Comparison of ENCODE assay signal across 1 cellular context in the genomic region with DNA sequence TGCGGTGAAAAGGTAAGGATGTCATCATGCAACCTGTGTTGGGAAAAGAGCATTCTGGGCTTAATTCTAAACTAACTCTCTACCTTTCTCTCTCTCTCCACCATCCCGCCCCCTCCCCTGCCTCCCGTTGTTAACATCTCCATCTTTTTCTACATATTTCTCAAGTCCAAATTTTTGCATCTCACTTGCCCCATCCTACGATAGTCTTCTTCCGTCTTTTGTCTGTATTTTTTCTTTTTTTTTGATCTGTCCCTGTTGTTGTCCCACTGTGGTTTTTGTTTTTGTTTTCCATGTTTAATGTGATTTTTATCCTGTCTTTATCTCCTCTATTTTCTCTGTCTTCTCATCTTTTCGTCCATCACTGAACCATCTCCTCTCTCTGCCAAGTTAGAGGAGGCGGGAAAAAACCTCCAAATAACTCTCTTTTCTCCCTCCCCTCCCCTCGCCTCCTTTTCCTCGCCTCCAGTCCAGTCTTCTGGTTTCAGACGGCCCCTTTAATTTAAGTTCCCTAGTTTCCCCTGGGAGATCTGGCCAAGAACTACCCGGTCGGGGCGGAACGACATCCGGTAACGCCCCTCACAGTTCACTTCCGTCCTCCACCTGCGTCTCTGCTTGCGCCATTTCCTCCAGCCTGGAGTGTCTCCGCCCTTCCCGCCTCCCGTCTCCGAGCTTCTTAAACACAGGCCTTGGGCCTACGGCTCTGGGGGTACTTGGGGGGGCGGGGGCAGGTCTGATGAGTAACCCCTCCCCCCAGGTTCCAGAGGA.
A peak's percentile ranks its signal among the peaks of the same experiment; 100 is the strongest.
TF ChIP-seq lines count a peak whose summit lies in the region.

A gene with protein sequence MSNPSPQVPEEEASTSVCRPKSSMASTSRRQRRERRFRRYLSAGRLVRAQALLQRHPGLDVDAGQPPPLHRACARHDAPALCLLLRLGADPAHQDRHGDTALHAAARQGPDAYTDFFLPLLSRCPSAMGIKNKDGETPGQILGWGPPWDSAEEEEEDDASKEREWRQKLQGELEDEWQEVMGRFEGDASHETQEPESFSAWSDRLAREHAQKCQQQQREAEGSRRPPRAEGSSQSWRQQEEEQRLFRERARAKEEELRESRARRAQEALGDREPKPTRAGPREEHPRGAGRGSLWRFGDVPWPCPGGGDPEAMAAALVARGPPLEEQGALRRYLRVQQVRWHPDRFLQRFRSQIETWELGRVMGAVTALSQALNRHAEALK (plus strand): TSS at position 647 of the 765 bp plus-strand sequence. CDS start 87 bp downstream, at position 734.

TF ChIP-seq in HepG2, 621 proteins besides CTCF, POLR2A, EP300 and RAD21 (continued from another document and continues in another):
- TF ChIP-seq, protein P1, sequence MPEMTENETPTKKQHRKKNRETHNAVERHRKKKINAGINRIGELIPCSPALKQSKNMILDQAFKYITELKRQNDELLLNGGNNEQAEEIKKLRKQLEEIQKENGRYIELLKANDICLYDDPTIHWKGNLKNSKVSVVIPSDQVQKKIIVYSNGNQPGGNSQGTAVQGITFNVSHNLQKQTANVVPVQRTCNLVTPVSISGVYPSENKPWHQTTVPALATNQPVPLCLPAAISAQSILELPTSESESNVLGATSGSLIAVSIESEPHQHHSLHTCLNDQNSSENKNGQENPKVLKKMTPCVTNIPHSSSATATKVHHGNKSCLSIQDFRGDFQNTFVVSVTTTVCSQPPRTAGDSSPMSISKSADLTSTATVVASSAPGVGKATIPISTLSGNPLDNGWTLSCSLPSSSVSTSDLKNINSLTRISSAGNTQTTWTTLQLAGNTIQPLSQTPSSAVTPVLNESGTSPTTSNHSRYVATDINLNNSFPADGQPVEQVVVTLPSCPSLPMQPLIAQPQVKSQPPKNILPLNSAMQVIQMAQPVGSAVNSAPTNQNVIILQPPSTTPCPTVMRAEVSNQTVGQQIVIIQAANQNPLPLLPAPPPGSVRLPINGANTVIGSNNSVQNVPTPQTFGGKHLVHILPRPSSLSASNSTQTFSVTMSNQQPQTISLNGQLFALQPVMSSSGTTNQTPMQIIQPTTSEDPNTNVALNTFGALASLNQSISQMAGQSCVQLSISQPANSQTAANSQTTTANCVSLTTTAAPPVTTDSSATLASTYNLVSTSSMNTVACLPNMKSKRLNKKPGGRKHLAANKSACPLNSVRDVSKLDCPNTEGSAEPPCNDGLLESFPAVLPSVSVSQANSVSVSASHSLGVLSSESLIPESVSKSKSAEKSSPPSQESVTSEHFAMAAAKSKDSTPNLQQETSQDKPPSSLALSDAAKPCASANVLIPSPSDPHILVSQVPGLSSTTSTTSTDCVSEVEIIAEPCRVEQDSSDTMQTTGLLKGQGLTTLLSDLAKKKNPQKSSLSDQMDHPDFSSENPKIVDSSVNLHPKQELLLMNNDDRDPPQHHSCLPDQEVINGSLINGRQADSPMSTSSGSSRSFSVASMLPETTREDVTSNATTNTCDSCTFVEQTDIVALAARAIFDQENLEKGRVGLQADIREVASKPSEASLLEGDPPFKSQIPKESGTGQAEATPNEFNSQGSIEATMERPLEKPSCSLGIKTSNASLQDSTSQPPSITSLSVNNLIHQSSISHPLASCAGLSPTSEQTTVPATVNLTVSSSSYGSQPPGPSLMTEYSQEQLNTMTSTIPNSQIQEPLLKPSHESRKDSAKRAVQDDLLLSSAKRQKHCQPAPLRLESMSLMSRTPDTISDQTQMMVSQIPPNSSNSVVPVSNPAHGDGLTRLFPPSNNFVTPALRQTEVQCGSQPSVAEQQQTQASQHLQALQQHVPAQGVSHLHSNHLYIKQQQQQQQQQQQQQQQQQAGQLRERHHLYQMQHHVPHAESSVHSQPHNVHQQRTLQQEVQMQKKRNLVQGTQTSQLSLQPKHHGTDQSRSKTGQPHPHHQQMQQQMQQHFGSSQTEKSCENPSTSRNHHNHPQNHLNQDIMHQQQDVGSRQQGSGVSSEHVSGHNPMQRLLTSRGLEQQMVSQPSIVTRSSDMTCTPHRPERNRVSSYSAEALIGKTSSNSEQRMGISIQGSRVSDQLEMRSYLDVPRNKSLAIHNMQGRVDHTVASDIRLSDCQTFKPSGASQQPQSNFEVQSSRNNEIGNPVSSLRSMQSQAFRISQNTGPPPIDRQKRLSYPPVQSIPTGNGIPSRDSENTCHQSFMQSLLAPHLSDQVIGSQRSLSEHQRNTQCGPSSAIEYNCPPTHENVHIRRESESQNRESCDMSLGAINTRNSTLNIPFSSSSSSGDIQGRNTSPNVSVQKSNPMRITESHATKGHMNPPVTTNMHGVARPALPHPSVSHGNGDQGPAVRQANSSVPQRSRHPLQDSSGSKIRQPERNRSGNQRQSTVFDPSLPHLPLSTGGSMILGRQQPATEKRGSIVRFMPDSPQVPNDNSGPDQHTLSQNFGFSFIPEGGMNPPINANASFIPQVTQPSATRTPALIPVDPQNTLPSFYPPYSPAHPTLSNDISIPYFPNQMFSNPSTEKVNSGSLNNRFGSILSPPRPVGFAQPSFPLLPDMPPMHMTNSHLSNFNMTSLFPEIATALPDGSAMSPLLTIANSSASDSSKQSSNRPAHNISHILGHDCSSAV (CRISPR knock-in tag; IDR thresholded peaks at IDR 0.05; ENCODE audit: borderline replicate concordance): no peak
- TF ChIP-seq, protein P2, sequence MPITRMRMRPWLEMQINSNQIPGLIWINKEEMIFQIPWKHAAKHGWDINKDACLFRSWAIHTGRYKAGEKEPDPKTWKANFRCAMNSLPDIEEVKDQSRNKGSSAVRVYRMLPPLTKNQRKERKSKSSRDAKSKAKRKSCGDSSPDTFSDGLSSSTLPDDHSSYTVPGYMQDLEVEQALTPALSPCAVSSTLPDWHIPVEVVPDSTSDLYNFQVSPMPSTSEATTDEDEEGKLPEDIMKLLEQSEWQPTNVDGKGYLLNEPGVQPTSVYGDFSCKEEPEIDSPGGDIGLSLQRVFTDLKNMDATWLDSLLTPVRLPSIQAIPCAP (CRISPR knock-in tag; IDR thresholded peaks at IDR 0.05; ENCODE audit: low read depth): no peak
- TF ChIP-seq, protein P3, sequence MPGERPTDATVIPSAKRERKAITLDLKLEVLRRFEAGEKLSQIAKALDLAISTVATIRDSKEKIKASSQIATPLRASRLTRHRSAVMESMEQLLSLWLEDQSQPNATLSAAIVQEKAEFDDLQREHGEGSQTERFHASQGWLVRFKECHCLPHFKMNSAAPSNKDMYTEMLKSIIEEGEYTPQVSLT (CRISPR knock-in tag; IDR thresholded peaks at IDR 0.05; ENCODE audit: borderline replicate concordance, low read depth): no peak
- no peak for TF ChIP-seq RFX5 (IDR thresholded peaks at IDR 0.05; ENCODE audit: low read depth, low read length)
- no peak; the same call in 1 of the 2 replicates for TF ChIP-seq ZNF44 (CRISPR knock-in tag; IDR thresholded peaks at IDR 0.05)
- TF ChIP-seq, protein P4, sequence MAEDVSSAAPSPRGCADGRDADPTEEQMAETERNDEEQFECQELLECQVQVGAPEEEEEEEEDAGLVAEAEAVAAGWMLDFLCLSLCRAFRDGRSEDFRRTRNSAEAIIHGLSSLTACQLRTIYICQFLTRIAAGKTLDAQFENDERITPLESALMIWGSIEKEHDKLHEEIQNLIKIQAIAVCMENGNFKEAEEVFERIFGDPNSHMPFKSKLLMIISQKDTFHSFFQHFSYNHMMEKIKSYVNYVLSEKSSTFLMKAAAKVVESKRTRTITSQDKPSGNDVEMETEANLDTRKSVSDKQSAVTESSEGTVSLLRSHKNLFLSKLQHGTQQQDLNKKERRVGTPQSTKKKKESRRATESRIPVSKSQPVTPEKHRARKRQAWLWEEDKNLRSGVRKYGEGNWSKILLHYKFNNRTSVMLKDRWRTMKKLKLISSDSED (CRISPR knock-in tag; IDR thresholded peaks at IDR 0.05): no peak
- TF ChIP-seq, protein P5, sequence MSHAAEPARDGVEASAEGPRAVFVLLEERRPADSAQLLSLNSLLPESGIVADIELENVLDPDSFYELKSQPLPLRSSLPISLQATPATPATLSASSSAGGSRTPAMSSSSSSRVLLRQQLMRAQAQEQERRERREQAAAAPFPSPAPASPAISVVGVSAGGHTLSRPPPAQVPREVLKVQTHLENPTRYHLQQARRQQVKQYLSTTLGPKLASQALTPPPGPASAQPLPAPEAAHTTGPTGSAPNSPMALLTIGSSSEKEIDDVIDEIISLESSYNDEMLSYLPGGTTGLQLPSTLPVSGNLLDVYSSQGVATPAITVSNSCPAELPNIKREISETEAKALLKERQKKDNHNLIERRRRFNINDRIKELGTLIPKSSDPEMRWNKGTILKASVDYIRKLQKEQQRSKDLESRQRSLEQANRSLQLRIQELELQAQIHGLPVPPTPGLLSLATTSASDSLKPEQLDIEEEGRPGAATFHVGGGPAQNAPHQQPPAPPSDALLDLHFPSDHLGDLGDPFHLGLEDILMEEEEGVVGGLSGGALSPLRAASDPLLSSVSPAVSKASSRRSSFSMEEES (CRISPR knock-in tag; IDR thresholded peaks at IDR 0.05): no peak; the same call in 1 of the 2 replicates
- TF ChIP-seq ZMYM4 (CRISPR knock-in tag; IDR thresholded peaks at IDR 0.05): peak; percentile 58
- 0 out of 2 replicates have a peak, but pooled peaks have one; percentile 47 for TF ChIP-seq MED1 (CRISPR knock-in tag; IDR thresholded peaks at IDR 0.05)
- TF ChIP-seq SP140L (CRISPR knock-in tag; IDR thresholded peaks at IDR 0.05; ENCODE audit: borderline replicate concordance): no peak; the same call in 1 of the 2 replicates
- TF ChIP-seq FOXO1 (CRISPR knock-in tag; IDR thresholded peaks at IDR 0.05): 0 out of 2 replicates have a peak, but pooled peaks have one; percentile 30
- no peak for TF ChIP-seq ZNF660 (CRISPR knock-in tag; IDR thresholded peaks at IDR 0.05; ENCODE audit: borderline replicate concordance, low read depth)
- no peak for TF ChIP-seq ZNF530 (CRISPR knock-in tag; IDR thresholded peaks at IDR 0.05; ENCODE audit: low read depth)
- TF ChIP-seq SRSF9 (IDR thresholded peaks at IDR 0.05; ENCODE audit: borderline replicate concordance, insufficient read depth, low read depth, low read length, poor library complexity, severe bottlenecking): no peak
- peak; percentile 80 for TF ChIP-seq KMT2B (CRISPR knock-in tag; IDR thresholded peaks at IDR 0.05)
- no peak for TF ChIP-seq MAFF (IDR thresholded peaks at IDR 0.05; ENCODE audit: low read depth, low read length)
- no peak for TF ChIP-seq ZNF446 (CRISPR knock-in tag; IDR thresholded peaks at IDR 0.05)
- TF ChIP-seq, protein P6, sequence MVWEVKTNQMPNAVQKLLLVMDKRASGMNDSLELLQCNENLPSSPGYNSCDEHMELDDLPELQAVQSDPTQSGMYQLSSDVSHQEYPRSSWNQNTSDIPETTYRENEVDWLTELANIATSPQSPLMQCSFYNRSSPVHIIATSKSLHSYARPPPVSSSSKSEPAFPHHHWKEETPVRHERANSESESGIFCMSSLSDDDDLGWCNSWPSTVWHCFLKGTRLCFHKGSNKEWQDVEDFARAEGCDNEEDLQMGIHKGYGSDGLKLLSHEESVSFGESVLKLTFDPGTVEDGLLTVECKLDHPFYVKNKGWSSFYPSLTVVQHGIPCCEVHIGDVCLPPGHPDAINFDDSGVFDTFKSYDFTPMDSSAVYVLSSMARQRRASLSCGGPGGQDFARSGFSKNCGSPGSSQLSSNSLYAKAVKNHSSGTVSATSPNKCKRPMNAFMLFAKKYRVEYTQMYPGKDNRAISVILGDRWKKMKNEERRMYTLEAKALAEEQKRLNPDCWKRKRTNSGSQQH (CRISPR knock-in tag; IDR thresholded peaks at IDR 0.05; ENCODE audit: low read depth): peak; percentile 57; the same call in 1 of the 2 replicates
- TF ChIP-seq FOXA1 (IDR thresholded peaks at IDR 0.05): 0 out of 2 replicates have a peak, but pooled peaks have one; percentile 32
- 0 out of 2 replicates have a peak, but pooled peaks have one; percentile 27 for TF ChIP-seq FOXA1 (CRISPR knock-in tag; IDR thresholded peaks at IDR 0.05)
- no peak for TF ChIP-seq MBNL3 (CRISPR knock-in tag; conservative IDR thresholded peaks at IDR 0.05)
- no peak for TF ChIP-seq ZNF775 (CRISPR knock-in tag; IDR thresholded peaks at IDR 0.05; ENCODE audit: borderline replicate concordance)
- TF ChIP-seq, protein P7, sequence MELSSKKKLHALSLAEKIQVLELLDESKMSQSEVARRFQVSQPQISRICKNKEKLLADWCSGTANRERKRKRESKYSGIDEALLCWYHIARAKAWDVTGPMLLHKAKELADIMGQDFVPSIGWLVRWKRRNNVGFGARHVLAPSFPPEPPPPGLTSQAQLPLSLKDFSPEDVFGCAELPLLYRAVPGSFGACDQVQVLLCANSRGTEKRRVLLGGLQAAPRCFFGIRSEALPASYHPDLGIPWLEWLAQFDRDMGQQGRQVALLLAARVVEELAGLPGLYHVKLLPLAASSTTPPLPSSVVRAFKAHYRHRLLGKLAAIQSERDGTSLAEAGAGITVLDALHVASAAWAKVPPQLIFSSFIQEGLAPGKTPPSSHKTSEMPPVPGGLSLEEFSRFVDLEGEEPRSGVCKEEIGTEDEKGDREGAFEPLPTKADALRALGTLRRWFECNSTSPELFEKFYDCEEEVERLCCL (CRISPR knock-in tag; IDR thresholded peaks at IDR 0.05; ENCODE audit: borderline replicate concordance): no peak
- peak; percentile 63 for TF ChIP-seq GATAD2A (CRISPR knock-in tag; IDR thresholded peaks at IDR 0.05)
- TF ChIP-seq SOX5 (CRISPR knock-in tag; IDR thresholded peaks at IDR 0.05; ENCODE audit: borderline replicate concordance): no peak; the same call in 1 of the 2 replicates
- peak; percentile 71; the same call in 1 of the 2 replicates for TF ChIP-seq ZNF383 (CRISPR knock-in tag; IDR thresholded peaks at IDR 0.05; ENCODE audit: borderline replicate concordance)
- no peak for TF ChIP-seq ZNF251 (CRISPR knock-in tag; IDR thresholded peaks at IDR 0.05)
- TF ChIP-seq, protein P8, sequence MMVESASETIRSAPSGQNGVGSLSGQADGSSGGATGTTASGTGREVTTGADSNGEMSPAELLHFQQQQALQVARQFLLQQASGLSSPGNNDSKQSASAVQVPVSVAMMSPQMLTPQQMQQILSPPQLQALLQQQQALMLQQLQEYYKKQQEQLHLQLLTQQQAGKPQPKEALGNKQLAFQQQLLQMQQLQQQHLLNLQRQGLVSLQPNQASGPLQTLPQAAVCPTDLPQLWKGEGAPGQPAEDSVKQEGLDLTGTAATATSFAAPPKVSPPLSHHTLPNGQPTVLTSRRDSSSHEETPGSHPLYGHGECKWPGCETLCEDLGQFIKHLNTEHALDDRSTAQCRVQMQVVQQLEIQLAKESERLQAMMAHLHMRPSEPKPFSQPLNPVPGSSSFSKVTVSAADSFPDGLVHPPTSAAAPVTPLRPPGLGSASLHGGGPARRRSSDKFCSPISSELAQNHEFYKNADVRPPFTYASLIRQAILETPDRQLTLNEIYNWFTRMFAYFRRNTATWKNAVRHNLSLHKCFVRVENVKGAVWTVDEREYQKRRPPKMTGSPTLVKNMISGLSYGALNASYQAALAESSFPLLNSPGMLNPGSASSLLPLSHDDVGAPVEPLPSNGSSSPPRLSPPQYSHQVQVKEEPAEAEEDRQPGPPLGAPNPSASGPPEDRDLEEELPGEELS (CRISPR knock-in tag; IDR thresholded peaks at IDR 0.05): no peak; the same call in none of the 2 replicates
- TF ChIP-seq, protein P9, sequence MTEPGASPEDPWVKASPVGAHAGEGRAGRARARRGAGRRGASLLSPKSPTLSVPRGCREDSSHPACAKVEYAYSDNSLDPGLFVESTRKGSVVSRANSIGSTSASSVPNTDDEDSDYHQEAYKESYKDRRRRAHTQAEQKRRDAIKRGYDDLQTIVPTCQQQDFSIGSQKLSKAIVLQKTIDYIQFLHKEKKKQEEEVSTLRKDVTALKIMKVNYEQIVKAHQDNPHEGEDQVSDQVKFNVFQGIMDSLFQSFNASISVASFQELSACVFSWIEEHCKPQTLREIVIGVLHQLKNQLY (CRISPR knock-in tag; IDR thresholded peaks at IDR 0.05): peak; percentile 38; the same call in 1 of the 2 replicates
